ENCODE assay signal across 8 cellular contexts in genomic region chr20:62922451-62922921, GRCh38. TPM values are rescaled to one million over a fixed set of nuclear protein-coding genes. Genes with fewer than 3 reads are reported as not detected.
DNase-seq lines count a peak whose midpoint lies in the region; ATAC-seq and TF ChIP-seq lines count a peak whose summit lies in the region.

No MANE protein-coding gene starts in this region.

- H3K27ac ChIP-seq in hepatocyte = peak overlapping the region; percentile 98

- H3K27ac Mint-ChIP-seq in stimulated activated naive B cell treated with anti-CD40 and anti-IgM and Interleukin-4, amounts not matched to agents 10 μg/mL and 1 μg/mL and 100 μg/mL, for 72 hours = no peak overlapping the region

- H3K4me1 Mint-ChIP-seq in stimulated activated naive B cell treated with anti-CD40 and anti-IgM and Interleukin-4, amounts not matched to agents 10 μg/mL and 1 μg/mL and 100 μg/mL, for 72 hours = peaks cover 54 to 77% of the 10 kb centered on the region in 2 donors

- 86% methylated on average over 14 of the region's 14 CpGs for WGBS in hepatocyte (ENCODE audit: low lambda C conversion rate, missing lambda C conversion rate)

- H3K9me3 Mint-ChIP-seq in stimulated activated naive B cell treated with anti-CD40 and anti-IgM and Interleukin-4, amounts not matched to agents 10 μg/mL and 1 μg/mL and 100 μg/mL, for 72 hours = no peaks in the 10 kb centered on the region

- H3K9me3 ChIP-seq in hepatocyte (ENCODE audit: low read depth) = no peaks in the 10 kb centered on the region

- TF ChIP-seq CTCF in LNCaP clone FGC (IDR thresholded peaks at IDR 0.05; ENCODE audit: control insufficient read depth, extremely low read depth, insufficient read depth) (no peak), hepatocyte (IDR thresholded peaks at IDR 0.05; ENCODE audit: poor library complexity) (no peak)

- peaks cover 5 to 13% of the 10 kb centered on the region in 2 donors for H3K36me3 Mint-ChIP-seq in stimulated activated naive B cell treated with anti-CD40 and anti-IgM and Interleukin-4, amounts not matched to agents 10 μg/mL and 1 μg/mL and 100 μg/mL, for 72 hours

- no peaks in the 10 kb centered on the region for H3K27me3 ChIP-seq in hepatocyte

- no peaks in the 10 kb centered on the region for H3K27me3 Mint-ChIP-seq in stimulated activated naive B cell treated with anti-CD40 and anti-IgM and Interleukin-4, amounts not matched to agents 10 μg/mL and 1 μg/mL and 100 μg/mL, for 72 hours

- H3K36me3 ChIP-seq in hepatocyte (replicated peaks; ENCODE audit: insufficient read depth, low read depth) = no peaks in the 10 kb centered on the region

- H3K4me2 ChIP-seq in hepatocyte = peak overlapping the region; percentile 90

- H4K20me1 ChIP-seq in hepatocyte (ENCODE audit: insufficient read depth, poor library complexity, severe bottlenecking) = peaks cover 82% of the 10 kb centered on the region

- H3K79me2 ChIP-seq in hepatocyte = peaks cover 96% of the 10 kb centered on the region

- no peak overlapping the region for H2AFZ ChIP-seq in hepatocyte

- H3K4me3 Mint-ChIP-seq in stimulated activated naive B cell treated with anti-CD40 and anti-IgM and Interleukin-4, amounts not matched to agents 10 μg/mL and 1 μg/mL and 100 μg/mL, for 72 hours = peak overlapping the region; percentile 33 to 58

- H3K4me3 ChIP-seq in LNCaP clone FGC (ENCODE audit: low read depth, low read length) (peak overlapping the region; percentile 37), hepatocyte (no peak overlapping the region)

- peak; percentile 95 for DNase-seq in LNCaP clone FGC (ENCODE audit: low read depth)
- DNase-seq in activated CD8-positive, alpha-beta memory T cell treated with anti-CD3 and anti-CD28 coated beads, Interleukin-2, amount 50 U/mL, for 48 hours = peak; percentile 68
- DNase-seq in hepatocyte (ENCODE audit: low spot score) = no peak
- DNase-seq in stimulated activated naive B cell treated with anti-CD40 and anti-IgM and Interleukin-4, amounts not matched to agents 10 μg/mL and 1 μg/mL and 100 μg/mL, for 72 hours = no peak

- no peaks in the 10 kb centered on the region for H3K9me2 ChIP-seq in hepatocyte (replicated peaks; ENCODE audit: insufficient read depth)

- no peak for ATAC-seq in stimulated activated naive B cell treated with anti-CD40 and anti-IgM and Interleukin-4, amounts not matched to agents 10 μg/mL and 1 μg/mL and 100 μg/mL, for 72 hours (replicated peaks)
- ATAC-seq in HG03196 (IDR thresholded peaks at IDR 0.05; ENCODE audit: unreplicated experiment) (no peak), GM18907 (IDR thresholded peaks at IDR 0.05; ENCODE audit: unreplicated experiment) (no peak), HG02588 (IDR thresholded peaks at IDR 0.05; ENCODE audit: unreplicated experiment) (no peak), GM19463 (IDR thresholded peaks at IDR 0.05; ENCODE audit: unreplicated experiment) (no peak)

- H3K4me1 ChIP-seq in hepatocyte (ENCODE audit: insufficient read depth) = peaks cover 58% of the 10 kb centered on the region

RNA-seq across cellular contexts. Expression of gene DIDO1, which starts 3.8 kb away (rescaled TPM):
- total RNA-seq in hepatocyte = 31.5 and 31.6 TPM in 2 replicates
- polyA plus RNA-seq in hepatocyte = 23.7 and 26.5 TPM in 2 replicates

RNA-seq across cellular contexts. Expression of gene GID8, which starts 15.5 kb away (rescaled TPM):
- total RNA-seq in hepatocyte = 35.4 and 35.5 TPM in 2 replicates
- polyA plus RNA-seq in hepatocyte = 16.5 and 17.9 TPM in 2 replicates

RNA-seq across cellular contexts. Expression of gene SLC17A9, which starts 30.0 kb away (rescaled TPM):
- total RNA-seq in hepatocyte = 17.3 and 26.9 TPM in 2 replicates
- polyA plus RNA-seq in hepatocyte = 83.9 and 113 TPM in 2 replicates

Comparison
In these comparisons a context has a peak if more than half of its experiments do, and no peak if none do; other contexts are left out.
1. DNase-seq: peak in LNCaP clone FGC (single experiment) and activated CD8-positive, alpha-beta memory T cell treated with anti-CD3 and anti-CD28 coated beads, Interleukin-2, amount 50 U/mL, for 48 hours (single experiment); none in hepatocyte (single experiment) and stimulated activated naive B cell treated with anti-CD40 and anti-IgM and Interleukin-4, amounts not matched to agents 10 μg/mL and 1 μg/mL and 100 μg/mL, for 72 hours (single experiment).